ENCODE assay signal across 1 cellular context in genomic region chr6:36122495-36123269, GRCh38.
TF ChIP-seq lines count a peak whose summit lies in the region.

No MANE protein-coding gene starts in this region.

TF ChIP-seq in H1, 55 proteins besides CTCF, POLR2A, EP300 and RAD21:
- TF ChIP-seq CEBPB (IDR thresholded peaks at IDR 0.05; ENCODE audit: low read depth, low read length) (no peak), GTF2F1 (IDR thresholded peaks at IDR 0.05; ENCODE audit: borderline replicate concordance, low read depth, low read length) (no peak), NRF1 (IDR thresholded peaks at IDR 0.05; ENCODE audit: low read depth, low read length) (no peak), JUND (IDR thresholded peaks at IDR 0.05; ENCODE audit: low read length) (no peak), MAFK (IDR thresholded peaks at IDR 0.05; ENCODE audit: low read depth, low read length) (no peak), HDAC2 (IDR thresholded peaks at IDR 0.05; ENCODE audit: borderline replicate concordance in 1 of 2, low read depth in 2 of 2, low read length in 2 of 2) (no peak), CHD2 (IDR thresholded peaks at IDR 0.05; ENCODE audit: low read length) (no peak), POLR2AphosphoS5 (IDR thresholded peaks at IDR 0.05; ENCODE audit: low read depth, low read length) (no peak), KDM1A (IDR thresholded peaks at IDR 0.05; ENCODE audit: borderline replicate concordance, low read length) (no peak), KDM5A (IDR thresholded peaks at IDR 0.05; ENCODE audit: low read length) (no peak), SAP30 (IDR thresholded peaks at IDR 0.05; ENCODE audit: insufficient read depth, insufficient replicate concordance, low read length) (no peak), FOSL1 (IDR thresholded peaks at IDR 0.05; ENCODE audit: insufficient read depth, low read depth, low read length) (no peak), SIX5 (IDR thresholded peaks at IDR 0.05; ENCODE audit: low read depth, low read length) (no peak), SIRT6 (IDR thresholded peaks at IDR 0.05; ENCODE audit: low read length) (no peak), ZNF274 (IDR thresholded peaks at IDR 0.05; ENCODE audit: borderline replicate concordance, extremely low read depth, low read length) (no peak)
- TF ChIP-seq, protein P1, sequence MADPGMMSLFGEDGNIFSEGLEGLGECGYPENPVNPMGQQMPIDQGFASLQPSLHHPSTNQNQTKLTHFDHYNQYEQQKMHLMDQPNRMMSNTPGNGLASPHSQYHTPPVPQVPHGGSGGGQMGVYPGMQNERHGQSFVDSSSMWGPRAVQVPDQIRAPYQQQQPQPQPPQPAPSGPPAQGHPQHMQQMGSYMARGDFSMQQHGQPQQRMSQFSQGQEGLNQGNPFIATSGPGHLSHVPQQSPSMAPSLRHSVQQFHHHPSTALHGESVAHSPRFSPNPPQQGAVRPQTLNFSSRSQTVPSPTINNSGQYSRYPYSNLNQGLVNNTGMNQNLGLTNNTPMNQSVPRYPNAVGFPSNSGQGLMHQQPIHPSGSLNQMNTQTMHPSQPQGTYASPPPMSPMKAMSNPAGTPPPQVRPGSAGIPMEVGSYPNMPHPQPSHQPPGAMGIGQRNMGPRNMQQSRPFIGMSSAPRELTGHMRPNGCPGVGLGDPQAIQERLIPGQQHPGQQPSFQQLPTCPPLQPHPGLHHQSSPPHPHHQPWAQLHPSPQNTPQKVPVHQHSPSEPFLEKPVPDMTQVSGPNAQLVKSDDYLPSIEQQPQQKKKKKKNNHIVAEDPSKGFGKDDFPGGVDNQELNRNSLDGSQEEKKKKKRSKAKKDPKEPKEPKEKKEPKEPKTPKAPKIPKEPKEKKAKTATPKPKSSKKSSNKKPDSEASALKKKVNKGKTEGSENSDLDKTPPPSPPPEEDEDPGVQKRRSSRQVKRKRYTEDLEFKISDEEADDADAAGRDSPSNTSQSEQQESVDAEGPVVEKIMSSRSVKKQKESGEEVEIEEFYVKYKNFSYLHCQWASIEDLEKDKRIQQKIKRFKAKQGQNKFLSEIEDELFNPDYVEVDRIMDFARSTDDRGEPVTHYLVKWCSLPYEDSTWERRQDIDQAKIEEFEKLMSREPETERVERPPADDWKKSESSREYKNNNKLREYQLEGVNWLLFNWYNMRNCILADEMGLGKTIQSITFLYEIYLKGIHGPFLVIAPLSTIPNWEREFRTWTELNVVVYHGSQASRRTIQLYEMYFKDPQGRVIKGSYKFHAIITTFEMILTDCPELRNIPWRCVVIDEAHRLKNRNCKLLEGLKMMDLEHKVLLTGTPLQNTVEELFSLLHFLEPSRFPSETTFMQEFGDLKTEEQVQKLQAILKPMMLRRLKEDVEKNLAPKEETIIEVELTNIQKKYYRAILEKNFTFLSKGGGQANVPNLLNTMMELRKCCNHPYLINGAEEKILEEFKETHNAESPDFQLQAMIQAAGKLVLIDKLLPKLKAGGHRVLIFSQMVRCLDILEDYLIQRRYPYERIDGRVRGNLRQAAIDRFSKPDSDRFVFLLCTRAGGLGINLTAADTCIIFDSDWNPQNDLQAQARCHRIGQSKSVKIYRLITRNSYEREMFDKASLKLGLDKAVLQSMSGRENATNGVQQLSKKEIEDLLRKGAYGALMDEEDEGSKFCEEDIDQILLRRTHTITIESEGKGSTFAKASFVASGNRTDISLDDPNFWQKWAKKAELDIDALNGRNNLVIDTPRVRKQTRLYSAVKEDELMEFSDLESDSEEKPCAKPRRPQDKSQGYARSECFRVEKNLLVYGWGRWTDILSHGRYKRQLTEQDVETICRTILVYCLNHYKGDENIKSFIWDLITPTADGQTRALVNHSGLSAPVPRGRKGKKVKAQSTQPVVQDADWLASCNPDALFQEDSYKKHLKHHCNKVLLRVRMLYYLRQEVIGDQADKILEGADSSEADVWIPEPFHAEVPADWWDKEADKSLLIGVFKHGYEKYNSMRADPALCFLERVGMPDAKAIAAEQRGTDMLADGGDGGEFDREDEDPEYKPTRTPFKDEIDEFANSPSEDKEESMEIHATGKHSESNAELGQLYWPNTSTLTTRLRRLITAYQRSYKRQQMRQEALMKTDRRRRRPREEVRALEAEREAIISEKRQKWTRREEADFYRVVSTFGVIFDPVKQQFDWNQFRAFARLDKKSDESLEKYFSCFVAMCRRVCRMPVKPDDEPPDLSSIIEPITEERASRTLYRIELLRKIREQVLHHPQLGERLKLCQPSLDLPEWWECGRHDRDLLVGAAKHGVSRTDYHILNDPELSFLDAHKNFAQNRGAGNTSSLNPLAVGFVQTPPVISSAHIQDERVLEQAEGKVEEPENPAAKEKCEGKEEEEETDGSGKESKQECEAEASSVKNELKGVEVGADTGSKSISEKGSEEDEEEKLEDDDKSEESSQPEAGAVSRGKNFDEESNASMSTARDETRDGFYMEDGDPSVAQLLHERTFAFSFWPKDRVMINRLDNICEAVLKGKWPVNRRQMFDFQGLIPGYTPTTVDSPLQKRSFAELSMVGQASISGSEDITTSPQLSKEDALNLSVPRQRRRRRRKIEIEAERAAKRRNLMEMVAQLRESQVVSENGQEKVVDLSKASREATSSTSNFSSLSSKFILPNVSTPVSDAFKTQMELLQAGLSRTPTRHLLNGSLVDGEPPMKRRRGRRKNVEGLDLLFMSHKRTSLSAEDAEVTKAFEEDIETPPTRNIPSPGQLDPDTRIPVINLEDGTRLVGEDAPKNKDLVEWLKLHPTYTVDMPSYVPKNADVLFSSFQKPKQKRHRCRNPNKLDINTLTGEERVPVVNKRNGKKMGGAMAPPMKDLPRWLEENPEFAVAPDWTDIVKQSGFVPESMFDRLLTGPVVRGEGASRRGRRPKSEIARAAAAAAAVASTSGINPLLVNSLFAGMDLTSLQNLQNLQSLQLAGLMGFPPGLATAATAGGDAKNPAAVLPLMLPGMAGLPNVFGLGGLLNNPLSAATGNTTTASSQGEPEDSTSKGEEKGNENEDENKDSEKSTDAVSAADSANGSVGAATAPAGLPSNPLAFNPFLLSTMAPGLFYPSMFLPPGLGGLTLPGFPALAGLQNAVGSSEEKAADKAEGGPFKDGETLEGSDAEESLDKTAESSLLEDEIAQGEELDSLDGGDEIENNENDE (IDR thresholded peaks at IDR 0.05; ENCODE audit: insufficient replicate concordance, low read length) = no peak
- TF ChIP-seq, protein P2, sequence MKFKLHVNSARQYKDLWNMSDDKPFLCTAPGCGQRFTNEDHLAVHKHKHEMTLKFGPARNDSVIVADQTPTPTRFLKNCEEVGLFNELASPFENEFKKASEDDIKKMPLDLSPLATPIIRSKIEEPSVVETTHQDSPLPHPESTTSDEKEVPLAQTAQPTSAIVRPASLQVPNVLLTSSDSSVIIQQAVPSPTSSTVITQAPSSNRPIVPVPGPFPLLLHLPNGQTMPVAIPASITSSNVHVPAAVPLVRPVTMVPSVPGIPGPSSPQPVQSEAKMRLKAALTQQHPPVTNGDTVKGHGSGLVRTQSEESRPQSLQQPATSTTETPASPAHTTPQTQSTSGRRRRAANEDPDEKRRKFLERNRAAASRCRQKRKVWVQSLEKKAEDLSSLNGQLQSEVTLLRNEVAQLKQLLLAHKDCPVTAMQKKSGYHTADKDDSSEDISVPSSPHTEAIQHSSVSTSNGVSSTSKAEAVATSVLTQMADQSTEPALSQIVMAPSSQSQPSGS (IDR thresholded peaks at IDR 0.05; ENCODE audit: low read length) = no peak
TF ChIP-seq in H1: peak in this region for 0.
